1 cellular context compared by ENCODE assay signal in genomic region chr12:54160807-54161480, GRCh38.
TF ChIP-seq lines count a peak whose summit lies in the region.

No MANE protein-coding gene starts in this region.

TF ChIP-seq in HEK293, 187 proteins besides CTCF, POLR2A, EP300 and RAD21 (continued from another document and continues in another):
- TF ChIP-seq, protein P1, sequence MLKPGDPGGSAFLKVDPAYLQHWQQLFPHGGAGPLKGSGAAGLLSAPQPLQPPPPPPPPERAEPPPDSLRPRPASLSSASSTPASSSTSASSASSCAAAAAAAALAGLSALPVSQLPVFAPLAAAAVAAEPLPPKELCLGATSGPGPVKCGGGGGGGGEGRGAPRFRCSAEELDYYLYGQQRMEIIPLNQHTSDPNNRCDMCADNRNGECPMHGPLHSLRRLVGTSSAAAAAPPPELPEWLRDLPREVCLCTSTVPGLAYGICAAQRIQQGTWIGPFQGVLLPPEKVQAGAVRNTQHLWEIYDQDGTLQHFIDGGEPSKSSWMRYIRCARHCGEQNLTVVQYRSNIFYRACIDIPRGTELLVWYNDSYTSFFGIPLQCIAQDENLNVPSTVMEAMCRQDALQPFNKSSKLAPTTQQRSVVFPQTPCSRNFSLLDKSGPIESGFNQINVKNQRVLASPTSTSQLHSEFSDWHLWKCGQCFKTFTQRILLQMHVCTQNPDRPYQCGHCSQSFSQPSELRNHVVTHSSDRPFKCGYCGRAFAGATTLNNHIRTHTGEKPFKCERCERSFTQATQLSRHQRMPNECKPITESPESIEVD (tag by site-specific recombination; IDR thresholded peaks at IDR 0.05) = 0 out of 2 replicates have a peak, but pooled peaks have one; percentile 43
- TF ChIP-seq, protein P2, sequence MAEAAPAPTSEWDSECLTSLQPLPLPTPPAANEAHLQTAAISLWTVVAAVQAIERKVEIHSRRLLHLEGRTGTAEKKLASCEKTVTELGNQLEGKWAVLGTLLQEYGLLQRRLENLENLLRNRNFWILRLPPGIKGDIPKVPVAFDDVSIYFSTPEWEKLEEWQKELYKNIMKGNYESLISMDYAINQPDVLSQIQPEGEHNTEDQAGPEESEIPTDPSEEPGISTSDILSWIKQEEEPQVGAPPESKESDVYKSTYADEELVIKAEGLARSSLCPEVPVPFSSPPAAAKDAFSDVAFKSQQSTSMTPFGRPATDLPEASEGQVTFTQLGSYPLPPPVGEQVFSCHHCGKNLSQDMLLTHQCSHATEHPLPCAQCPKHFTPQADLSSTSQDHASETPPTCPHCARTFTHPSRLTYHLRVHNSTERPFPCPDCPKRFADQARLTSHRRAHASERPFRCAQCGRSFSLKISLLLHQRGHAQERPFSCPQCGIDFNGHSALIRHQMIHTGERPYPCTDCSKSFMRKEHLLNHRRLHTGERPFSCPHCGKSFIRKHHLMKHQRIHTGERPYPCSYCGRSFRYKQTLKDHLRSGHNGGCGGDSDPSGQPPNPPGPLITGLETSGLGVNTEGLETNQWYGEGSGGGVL (tag by site-specific recombination; IDR thresholded peaks at IDR 0.05) = peak; percentile 70
- TF ChIP-seq ZBTB20 (tag by site-specific recombination; IDR thresholded peaks at IDR 0.05) (peak; percentile 49; the same call in 1 of the 2 replicates), ZNF692 (tag by site-specific recombination; IDR thresholded peaks at IDR 0.05) (peak; percentile 61; the same call in 1 of the 2 replicates), OSR2 (tag by site-specific recombination; IDR thresholded peaks at IDR 0.05) (0 out of 2 replicates have a peak, but pooled peaks have one; percentile 16), ZNF677 (tag by site-specific recombination; IDR thresholded peaks at IDR 0.05) (no peak), KLF17 (tag by site-specific recombination; IDR thresholded peaks at IDR 0.05) (peak; percentile 73; the same call in 1 of the 2 replicates), ZNF362 (tag by site-specific recombination; IDR thresholded peaks at IDR 0.05) (no peak), KLF16 (tag by site-specific recombination; IDR thresholded peaks at IDR 0.05) (no peak), ZNF10 (tag by site-specific recombination; IDR thresholded peaks at IDR 0.05) (no peak), ZNF530 (tag by site-specific recombination; IDR thresholded peaks at IDR 0.05; ENCODE audit: low read depth) (no peak), SP7 (tag by site-specific recombination; IDR thresholded peaks at IDR 0.05) (peak; percentile 69), ZNF394 (tag by site-specific recombination; IDR thresholded peaks at IDR 0.05; ENCODE audit: borderline replicate concordance) (no peak), ZNF560 (tag by site-specific recombination; IDR thresholded peaks at IDR 0.05; ENCODE audit: borderline replicate concordance) (no peak), ZBTB44 (tag by site-specific recombination; IDR thresholded peaks at IDR 0.05) (peak; percentile 39; the same call in 1 of the 2 replicates), SCRT2 (tag by site-specific recombination; IDR thresholded peaks at IDR 0.05) (peak; percentile 54; the same call in 1 of the 2 replicates), ZBTB8A (tag by site-specific recombination; IDR thresholded peaks at IDR 0.05) (peak; percentile 61), WT1 (tag by site-specific recombination; IDR thresholded peaks at IDR 0.05) (peak; percentile 46; the same call in 1 of the 2 replicates), ZIC2 (tag by site-specific recombination; IDR thresholded peaks at IDR 0.05) (peak; percentile 87), ZNF274 (IDR thresholded peaks at IDR 0.05; ENCODE audit: low read length) (no peak), ZNF274 (tag by site-specific recombination; IDR thresholded peaks at IDR 0.05; ENCODE audit: borderline replicate concordance) (no peak), ZSCAN18 (tag by site-specific recombination; IDR thresholded peaks at IDR 0.05) (no peak), KLF1 (tag by site-specific recombination; IDR thresholded peaks at IDR 0.05) (0 out of 2 replicates have a peak, but pooled peaks have one; percentile 11), ZNF416 (tag by site-specific recombination; IDR thresholded peaks at IDR 0.05) (no peak), ZNF544 (tag by site-specific recombination; IDR thresholded peaks at IDR 0.05) (no peak), ZBTB26 (tag by site-specific recombination; optimal IDR thresholded peaks at IDR 0.05) (peak; percentile 19), ZNF830 (tag by site-specific recombination; IDR thresholded peaks at IDR 0.05; ENCODE audit: low read depth) (no peak), ZNF211 (tag by site-specific recombination; IDR thresholded peaks at IDR 0.05; ENCODE audit: low read depth) (no peak), ZNF223 (tag by site-specific recombination; IDR thresholded peaks at IDR 0.05) (no peak), TSHZ1 (tag by site-specific recombination; IDR thresholded peaks at IDR 0.05; ENCODE audit: borderline replicate concordance) (no peak), ZNF324 (tag by site-specific recombination; IDR thresholded peaks at IDR 0.05) (no peak), ZNF654 (tag by site-specific recombination; IDR thresholded peaks at IDR 0.05; ENCODE audit: low read depth) (no peak)
- TF ChIP-seq, protein P3, sequence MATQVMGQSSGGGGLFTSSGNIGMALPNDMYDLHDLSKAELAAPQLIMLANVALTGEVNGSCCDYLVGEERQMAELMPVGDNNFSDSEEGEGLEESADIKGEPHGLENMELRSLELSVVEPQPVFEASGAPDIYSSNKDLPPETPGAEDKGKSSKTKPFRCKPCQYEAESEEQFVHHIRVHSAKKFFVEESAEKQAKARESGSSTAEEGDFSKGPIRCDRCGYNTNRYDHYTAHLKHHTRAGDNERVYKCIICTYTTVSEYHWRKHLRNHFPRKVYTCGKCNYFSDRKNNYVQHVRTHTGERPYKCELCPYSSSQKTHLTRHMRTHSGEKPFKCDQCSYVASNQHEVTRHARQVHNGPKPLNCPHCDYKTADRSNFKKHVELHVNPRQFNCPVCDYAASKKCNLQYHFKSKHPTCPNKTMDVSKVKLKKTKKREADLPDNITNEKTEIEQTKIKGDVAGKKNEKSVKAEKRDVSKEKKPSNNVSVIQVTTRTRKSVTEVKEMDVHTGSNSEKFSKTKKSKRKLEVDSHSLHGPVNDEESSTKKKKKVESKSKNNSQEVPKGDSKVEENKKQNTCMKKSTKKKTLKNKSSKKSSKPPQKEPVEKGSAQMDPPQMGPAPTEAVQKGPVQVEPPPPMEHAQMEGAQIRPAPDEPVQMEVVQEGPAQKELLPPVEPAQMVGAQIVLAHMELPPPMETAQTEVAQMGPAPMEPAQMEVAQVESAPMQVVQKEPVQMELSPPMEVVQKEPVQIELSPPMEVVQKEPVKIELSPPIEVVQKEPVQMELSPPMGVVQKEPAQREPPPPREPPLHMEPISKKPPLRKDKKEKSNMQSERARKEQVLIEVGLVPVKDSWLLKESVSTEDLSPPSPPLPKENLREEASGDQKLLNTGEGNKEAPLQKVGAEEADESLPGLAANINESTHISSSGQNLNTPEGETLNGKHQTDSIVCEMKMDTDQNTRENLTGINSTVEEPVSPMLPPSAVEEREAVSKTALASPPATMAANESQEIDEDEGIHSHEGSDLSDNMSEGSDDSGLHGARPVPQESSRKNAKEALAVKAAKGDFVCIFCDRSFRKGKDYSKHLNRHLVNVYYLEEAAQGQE (tag by site-specific recombination; IDR thresholded peaks at IDR 0.05) = no peak
- TF ChIP-seq, protein P4, sequence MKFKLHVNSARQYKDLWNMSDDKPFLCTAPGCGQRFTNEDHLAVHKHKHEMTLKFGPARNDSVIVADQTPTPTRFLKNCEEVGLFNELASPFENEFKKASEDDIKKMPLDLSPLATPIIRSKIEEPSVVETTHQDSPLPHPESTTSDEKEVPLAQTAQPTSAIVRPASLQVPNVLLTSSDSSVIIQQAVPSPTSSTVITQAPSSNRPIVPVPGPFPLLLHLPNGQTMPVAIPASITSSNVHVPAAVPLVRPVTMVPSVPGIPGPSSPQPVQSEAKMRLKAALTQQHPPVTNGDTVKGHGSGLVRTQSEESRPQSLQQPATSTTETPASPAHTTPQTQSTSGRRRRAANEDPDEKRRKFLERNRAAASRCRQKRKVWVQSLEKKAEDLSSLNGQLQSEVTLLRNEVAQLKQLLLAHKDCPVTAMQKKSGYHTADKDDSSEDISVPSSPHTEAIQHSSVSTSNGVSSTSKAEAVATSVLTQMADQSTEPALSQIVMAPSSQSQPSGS (tag by site-specific recombination; IDR thresholded peaks at IDR 0.05; ENCODE audit: low read depth) = no peak
